1 cellular context compared by ENCODE assay signal in the genomic region with DNA sequence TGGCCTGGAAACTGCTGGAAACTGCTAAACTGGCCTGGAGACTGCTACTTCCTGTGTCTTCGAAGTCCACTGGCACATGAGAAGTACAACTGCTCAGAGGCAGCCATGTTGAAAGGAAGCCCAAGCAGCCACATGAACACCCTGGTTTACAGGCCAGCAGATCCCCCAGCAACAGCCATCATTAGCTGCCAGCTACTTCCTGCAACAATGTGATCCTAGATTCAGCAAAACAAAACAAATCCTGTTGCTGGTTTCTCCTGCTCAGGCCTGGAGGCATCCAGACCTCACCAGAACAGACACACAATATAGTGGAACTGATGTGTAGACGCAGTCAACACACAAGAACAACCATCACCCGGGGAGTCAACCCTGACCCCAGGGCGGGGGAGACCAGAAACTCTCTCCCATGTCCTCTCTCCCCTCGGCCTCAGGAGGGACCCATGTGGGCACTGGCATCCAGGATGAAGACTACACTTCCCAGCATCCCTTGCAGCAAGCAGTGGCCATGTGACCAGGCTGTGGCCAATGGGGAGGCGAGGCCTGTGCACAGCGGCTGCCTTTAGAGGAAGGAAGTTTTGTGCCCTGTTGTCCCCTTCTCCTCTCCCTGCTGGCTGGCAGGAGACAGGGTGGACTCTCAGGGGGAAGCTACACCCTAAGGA.
TF ChIP-seq lines count a peak whose summit lies in the region.

No MANE protein-coding gene starts in this region.

TF ChIP-seq in HEK293, 187 proteins besides CTCF, POLR2A, EP300 and RAD21 (continued from another document):
- TF ChIP-seq, protein P1, sequence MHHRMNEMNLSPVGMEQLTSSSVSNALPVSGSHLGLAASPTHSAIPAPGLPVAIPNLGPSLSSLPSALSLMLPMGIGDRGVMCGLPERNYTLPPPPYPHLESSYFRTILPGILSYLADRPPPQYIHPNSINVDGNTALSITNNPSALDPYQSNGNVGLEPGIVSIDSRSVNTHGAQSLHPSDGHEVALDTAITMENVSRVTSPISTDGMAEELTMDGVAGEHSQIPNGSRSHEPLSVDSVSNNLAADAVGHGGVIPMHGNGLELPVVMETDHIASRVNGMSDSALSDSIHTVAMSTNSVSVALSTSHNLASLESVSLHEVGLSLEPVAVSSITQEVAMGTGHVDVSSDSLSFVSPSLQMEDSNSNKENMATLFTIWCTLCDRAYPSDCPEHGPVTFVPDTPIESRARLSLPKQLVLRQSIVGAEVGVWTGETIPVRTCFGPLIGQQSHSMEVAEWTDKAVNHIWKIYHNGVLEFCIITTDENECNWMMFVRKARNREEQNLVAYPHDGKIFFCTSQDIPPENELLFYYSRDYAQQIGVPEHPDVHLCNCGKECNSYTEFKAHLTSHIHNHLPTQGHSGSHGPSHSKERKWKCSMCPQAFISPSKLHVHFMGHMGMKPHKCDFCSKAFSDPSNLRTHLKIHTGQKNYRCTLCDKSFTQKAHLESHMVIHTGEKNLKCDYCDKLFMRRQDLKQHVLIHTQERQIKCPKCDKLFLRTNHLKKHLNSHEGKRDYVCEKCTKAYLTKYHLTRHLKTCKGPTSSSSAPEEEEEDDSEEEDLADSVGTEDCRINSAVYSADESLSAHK (tag by site-specific recombination; IDR thresholded peaks at IDR 0.05), result peak; percentile 77
- no peak for TF ChIP-seq IKZF3 (tag by site-specific recombination; IDR thresholded peaks at IDR 0.05)
- TF ChIP-seq TRIM28 (IDR thresholded peaks at IDR 0.05; ENCODE audit: borderline replicate concordance, low read length), result peak; percentile 13; the same call in 1 of the 2 replicates
- no peak for TF ChIP-seq ZSCAN23 (tag by site-specific recombination; IDR thresholded peaks at IDR 0.05)
- no peak for TF ChIP-seq ZNF274 (IDR thresholded peaks at IDR 0.05; ENCODE audit: low read length)
- no peak for TF ChIP-seq ZNF274 (tag by site-specific recombination; IDR thresholded peaks at IDR 0.05; ENCODE audit: borderline replicate concordance)
- TF ChIP-seq ZNF324 (tag by site-specific recombination; IDR thresholded peaks at IDR 0.05), result no peak
- TF ChIP-seq, protein P2, sequence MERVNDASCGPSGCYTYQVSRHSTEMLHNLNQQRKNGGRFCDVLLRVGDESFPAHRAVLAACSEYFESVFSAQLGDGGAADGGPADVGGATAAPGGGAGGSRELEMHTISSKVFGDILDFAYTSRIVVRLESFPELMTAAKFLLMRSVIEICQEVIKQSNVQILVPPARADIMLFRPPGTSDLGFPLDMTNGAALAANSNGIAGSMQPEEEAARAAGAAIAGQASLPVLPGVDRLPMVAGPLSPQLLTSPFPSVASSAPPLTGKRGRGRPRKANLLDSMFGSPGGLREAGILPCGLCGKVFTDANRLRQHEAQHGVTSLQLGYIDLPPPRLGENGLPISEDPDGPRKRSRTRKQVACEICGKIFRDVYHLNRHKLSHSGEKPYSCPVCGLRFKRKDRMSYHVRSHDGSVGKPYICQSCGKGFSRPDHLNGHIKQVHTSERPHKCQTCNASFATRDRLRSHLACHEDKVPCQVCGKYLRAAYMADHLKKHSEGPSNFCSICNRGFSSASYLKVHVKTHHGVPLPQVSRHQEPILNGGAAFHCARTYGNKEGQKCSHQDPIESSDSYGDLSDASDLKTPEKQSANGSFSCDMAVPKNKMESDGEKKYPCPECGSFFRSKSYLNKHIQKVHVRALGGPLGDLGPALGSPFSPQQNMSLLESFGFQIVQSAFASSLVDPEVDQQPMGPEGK (tag by site-specific recombination; IDR thresholded peaks at IDR 0.05), result no peak
- no peak for TF ChIP-seq GLI4 (tag by site-specific recombination; IDR thresholded peaks at IDR 0.05)
- no peak for TF ChIP-seq OVOL3 (tag by site-specific recombination; IDR thresholded peaks at IDR 0.05)
- TF ChIP-seq HOXA7 (CRISPR knock-in tag; IDR thresholded peaks at IDR 0.05; ENCODE audit: borderline replicate concordance), result no peak
- TF ChIP-seq, protein P3, sequence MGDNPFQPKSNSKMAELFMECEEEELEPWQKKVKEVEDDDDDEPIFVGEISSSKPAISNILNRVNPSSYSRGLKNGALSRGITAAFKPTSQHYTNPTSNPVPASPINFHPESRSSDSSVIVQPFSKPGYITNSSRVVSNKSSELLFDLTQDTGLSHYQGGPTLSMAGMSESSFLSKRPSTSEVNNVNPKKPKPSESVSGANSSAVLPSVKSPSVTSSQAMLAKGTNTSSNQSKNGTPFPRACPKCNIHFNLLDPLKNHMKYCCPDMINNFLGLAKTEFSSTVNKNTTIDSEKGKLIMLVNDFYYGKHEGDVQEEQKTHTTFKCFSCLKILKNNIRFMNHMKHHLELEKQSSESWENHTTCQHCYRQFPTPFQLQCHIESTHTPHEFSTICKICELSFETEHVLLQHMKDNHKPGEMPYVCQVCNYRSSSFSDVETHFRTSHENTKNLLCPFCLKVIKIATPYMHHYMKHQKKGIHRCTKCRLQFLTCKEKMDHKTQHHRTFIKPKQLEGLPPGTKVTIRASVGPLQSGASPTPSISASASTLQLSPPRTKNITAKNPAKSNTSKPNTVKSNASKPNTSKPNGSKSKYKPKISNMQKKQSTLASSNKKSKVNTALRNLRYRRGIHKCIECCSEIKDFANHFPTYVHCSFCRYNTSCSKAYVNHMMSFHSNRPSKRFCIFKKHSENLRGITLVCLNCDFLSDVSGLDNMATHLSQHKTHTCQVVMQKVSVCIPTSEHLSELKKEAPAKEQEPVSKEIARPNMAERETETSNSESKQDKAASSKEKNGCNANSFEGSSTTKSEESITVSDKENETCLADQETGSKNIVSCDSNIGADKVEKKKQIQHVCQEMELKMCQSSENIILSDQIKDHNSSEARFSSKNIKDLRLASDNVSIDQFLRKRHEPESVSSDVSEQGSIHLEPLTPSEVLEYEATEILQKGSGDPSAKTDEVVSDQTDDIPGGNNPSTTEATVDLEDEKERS (tag by site-specific recombination; IDR thresholded peaks at IDR 0.05), result peak; percentile 78; the same call in 1 of the 2 replicates
- TF ChIP-seq, protein P4, sequence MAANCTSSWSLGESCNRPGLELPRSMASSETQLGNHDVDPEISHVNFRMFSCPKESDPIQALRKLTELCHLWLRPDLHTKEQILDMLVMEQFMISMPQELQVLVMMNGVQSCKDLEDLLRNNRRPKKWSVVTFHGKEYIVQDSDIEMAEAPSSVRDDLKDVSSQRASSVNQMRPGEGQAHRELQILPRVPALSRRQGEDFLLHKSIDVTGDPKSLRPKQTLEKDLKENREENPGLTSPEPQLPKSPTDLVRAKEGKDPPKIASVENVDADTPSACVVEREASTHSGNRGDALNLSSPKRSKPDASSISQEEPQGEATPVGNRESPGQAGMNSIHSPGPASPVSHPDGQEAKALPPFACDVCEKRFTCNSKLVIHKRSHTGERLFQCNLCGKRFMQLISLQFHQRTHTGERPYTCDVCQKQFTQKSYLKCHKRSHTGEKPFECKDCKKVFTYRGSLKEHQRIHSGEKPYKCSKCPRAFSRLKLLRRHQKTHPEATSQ (tag by site-specific recombination; IDR thresholded peaks at IDR 0.05), result no peak
- TF ChIP-seq ZNF2 (tag by site-specific recombination; IDR thresholded peaks at IDR 0.05), result no peak
- TF ChIP-seq ZFP37 (tag by site-specific recombination; IDR thresholded peaks at IDR 0.05), result no peak
- TF ChIP-seq, protein P5, sequence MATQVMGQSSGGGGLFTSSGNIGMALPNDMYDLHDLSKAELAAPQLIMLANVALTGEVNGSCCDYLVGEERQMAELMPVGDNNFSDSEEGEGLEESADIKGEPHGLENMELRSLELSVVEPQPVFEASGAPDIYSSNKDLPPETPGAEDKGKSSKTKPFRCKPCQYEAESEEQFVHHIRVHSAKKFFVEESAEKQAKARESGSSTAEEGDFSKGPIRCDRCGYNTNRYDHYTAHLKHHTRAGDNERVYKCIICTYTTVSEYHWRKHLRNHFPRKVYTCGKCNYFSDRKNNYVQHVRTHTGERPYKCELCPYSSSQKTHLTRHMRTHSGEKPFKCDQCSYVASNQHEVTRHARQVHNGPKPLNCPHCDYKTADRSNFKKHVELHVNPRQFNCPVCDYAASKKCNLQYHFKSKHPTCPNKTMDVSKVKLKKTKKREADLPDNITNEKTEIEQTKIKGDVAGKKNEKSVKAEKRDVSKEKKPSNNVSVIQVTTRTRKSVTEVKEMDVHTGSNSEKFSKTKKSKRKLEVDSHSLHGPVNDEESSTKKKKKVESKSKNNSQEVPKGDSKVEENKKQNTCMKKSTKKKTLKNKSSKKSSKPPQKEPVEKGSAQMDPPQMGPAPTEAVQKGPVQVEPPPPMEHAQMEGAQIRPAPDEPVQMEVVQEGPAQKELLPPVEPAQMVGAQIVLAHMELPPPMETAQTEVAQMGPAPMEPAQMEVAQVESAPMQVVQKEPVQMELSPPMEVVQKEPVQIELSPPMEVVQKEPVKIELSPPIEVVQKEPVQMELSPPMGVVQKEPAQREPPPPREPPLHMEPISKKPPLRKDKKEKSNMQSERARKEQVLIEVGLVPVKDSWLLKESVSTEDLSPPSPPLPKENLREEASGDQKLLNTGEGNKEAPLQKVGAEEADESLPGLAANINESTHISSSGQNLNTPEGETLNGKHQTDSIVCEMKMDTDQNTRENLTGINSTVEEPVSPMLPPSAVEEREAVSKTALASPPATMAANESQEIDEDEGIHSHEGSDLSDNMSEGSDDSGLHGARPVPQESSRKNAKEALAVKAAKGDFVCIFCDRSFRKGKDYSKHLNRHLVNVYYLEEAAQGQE (tag by site-specific recombination; IDR thresholded peaks at IDR 0.05), result no peak
- no peak for TF ChIP-seq OSR2 (tag by site-specific recombination; IDR thresholded peaks at IDR 0.05)
- TF ChIP-seq ZNF76 (tag by site-specific recombination; IDR thresholded peaks at IDR 0.05; ENCODE audit: borderline replicate concordance, low read depth), result no peak
- TF ChIP-seq ZNF571 (tag by site-specific recombination; IDR thresholded peaks at IDR 0.05), result no peak
